ENCODE assay signal across 23 cellular contexts in the genomic region with DNA sequence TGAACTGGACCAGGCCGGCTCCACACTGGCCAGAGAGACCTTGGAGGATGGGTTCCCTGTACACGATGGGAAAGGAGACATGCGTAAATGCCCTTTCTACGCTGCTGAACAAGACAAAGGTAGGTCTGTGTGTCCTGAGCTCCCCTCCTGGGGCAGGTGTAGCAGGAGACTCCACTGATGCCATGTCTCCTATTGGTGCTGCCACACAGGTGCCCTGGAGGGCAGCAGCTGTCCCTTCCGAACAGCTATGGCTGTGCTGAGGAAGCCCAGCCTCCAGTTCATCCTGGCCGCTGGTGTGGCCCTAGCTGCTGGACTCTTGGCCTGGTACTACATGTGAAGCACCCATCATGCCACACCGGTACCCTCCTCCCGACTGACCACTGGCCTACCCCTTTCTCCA. TPM values are rescaled to one million over a fixed set of nuclear protein-coding genes. Genes with fewer than 3 reads are reported as not detected.
A peak's percentile ranks its signal among the peaks of the same experiment; 100 is the strongest.
DNase-seq lines count a peak whose midpoint lies in the region; ATAC-seq and TF ChIP-seq lines count a peak whose summit lies in the region.
"Had no signal": no experiment of that assay in that cellular context is flagged by ENCODE, and none has a peak within 500 bp of the region (broad histone marks: within the 10 kb centered on the region; RNA-seq: fewer than 3 reads in every experiment).

No MANE protein-coding gene starts in this region.

- TF ChIP-seq POLR2A in erythroblast (IDR thresholded peaks at IDR 0.05; ENCODE audit: low read length): no peak

- CTCF ChIA-PET in CD4-positive, alpha-beta T cell (lab: Charles Lee): interaction anchor here (6.0 kb wide), 1 partner anchor 32 kb away, joined by 70 read pairs; the partner anchor contains the start of gene HMOX2

- peak overlapping the region in 2 of 3 donors; percentile 67 to 100 for H3K27ac Mint-ChIP-seq in CD4-positive, CD25-positive, alpha-beta regulatory T cell
- H3K27ac Mint-ChIP-seq in CD4-positive, alpha-beta T cell: peak overlapping the region; percentile 97
- peak overlapping the region; percentile 97 for H3K27ac Mint-ChIP-seq in T-helper 17 cell
- peak overlapping the region; percentile 32 to 99 (median 48) for H3K27ac Mint-ChIP-seq in immature natural killer cell

- no peak for TF ChIP-seq CTCF in CD4-positive, alpha-beta T cell (IDR thresholded peaks at IDR 0.05)

- H3K36me3 ChIP-seq in CD4-positive, CD25-positive, alpha-beta regulatory T cell (ENCODE audit: control insufficient read depth, insufficient read depth, low read length): peaks cover 56% of the 10 kb centered on the region

- intact Hi-C loops in CD4-positive, alpha-beta T cell (cut with DNase I, micrococcal nuclease): no loop called here

- POLR2A ChIA-PET in CD4-positive, alpha-beta T cell (lab: Charles Lee): interaction anchor here (1.1 to 6.0 kb wide), 4 partner anchors 30 to 94 kb away, joined by 3 to 140 read pairs (median 24); partner anchors contain the start of genes CDIP1, HMOX2 and NMRAL1

- H3K27me3 Mint-ChIP-seq in CD4-positive, CD25-positive, alpha-beta regulatory T cell: no peaks in the 10 kb centered on the region
- H3K27me3 Mint-ChIP-seq in CD4-positive, alpha-beta T cell: no peaks in the 10 kb centered on the region
- H3K27me3 Mint-ChIP-seq in T-helper 17 cell (no peaks in the 10 kb centered on the region), immature natural killer cell (ENCODE audit: low read depth in 3 of 3) (peaks cover 0 to 12% (median 5%) of the 10 kb centered on the region in 3 donors)

- peaks cover 33% of the 10 kb centered on the region for H3K36me3 Mint-ChIP-seq in CD4-positive, CD25-positive, alpha-beta regulatory T cell
- H3K36me3 Mint-ChIP-seq in CD4-positive, alpha-beta T cell (ENCODE audit: low read depth): peaks cover 87% of the 10 kb centered on the region
- H3K36me3 Mint-ChIP-seq in T-helper 17 cell (ENCODE audit: low read depth) (peaks cover 4% of the 10 kb centered on the region), immature natural killer cell (peaks cover 16 to 41% (median 28%) of the 10 kb centered on the region in 3 donors)

- no peak for DNase-seq in CD4-positive, CD25-positive, alpha-beta regulatory T cell
- DNase-seq in CD4-positive, alpha-beta T cell: no peak
- DNase-seq in T-helper 17 cell (no peak), immature natural killer cell (no peak), NCI-H69 (lab: John Stamatoyannopoulos, UW) (no peak), erythroblast (lab: John Stamatoyannopoulos, UW) (no peak)
- DNase-seq: AML-193; Caco-2; DMS153; GDM1; GM23248; MM.1S; NCI-H1092 treated with DMSO at 0.1 percent for 48 hours; NCI-H146; NCI-H2029 treated with DMSO at 0.1 percent for 48 hours; NCI-H748 treated with DMSO at 0.1 percent for 48 hours; NK-92 treated with Interleukin-12 subunit alpha and Interleukin-12 subunit beta, amount 100 ng/mL, for 24 hours; Right ventricle myocardium superior had no signal

- no peak overlapping the region for H3K27ac ChIP-seq in CD4-positive, CD25-positive, alpha-beta regulatory T cell (ENCODE audit: insufficient read depth, low read length, poor library complexity, severe bottlenecking)
- peak overlapping the region; percentile 9 for H3K27ac ChIP-seq in CD4-positive, alpha-beta T cell (ENCODE audit: low read depth, low read length)
- H3K27ac ChIP-seq: C4-2B, GM23248 had no signal

- no peaks in the 10 kb centered on the region for H3K9me3 ChIP-seq in CD4-positive, CD25-positive, alpha-beta regulatory T cell (ENCODE audit: control insufficient read depth in 2 of 2, low read length in 2 of 2)
- no peaks in the 10 kb centered on the region for H3K9me3 ChIP-seq in CD4-positive, alpha-beta T cell (ENCODE audit: control insufficient read depth, low read length)
- no peaks in the 10 kb centered on the region for H3K9me3 ChIP-seq in T-helper 17 cell (ENCODE audit: control insufficient read depth, low read length, poor library complexity, severe bottlenecking)
- H3K9me3 ChIP-seq: Caco-2, HAP-1 had no signal

- H3K9me3 Mint-ChIP-seq in CD4-positive, CD25-positive, alpha-beta regulatory T cell: peaks cover 0 to 3% (median 0%) of the 10 kb centered on the region in 7 donors
- H3K9me3 Mint-ChIP-seq in CD4-positive, alpha-beta T cell: no peaks in the 10 kb centered on the region
- H3K9me3 Mint-ChIP-seq in immature natural killer cell: no peaks in the 10 kb centered on the region

- no peaks in the 10 kb centered on the region for H3K27me3 ChIP-seq in CD4-positive, CD25-positive, alpha-beta regulatory T cell (ENCODE audit: control insufficient read depth, insufficient read depth, low read length)
- no peaks in the 10 kb centered on the region for H3K27me3 ChIP-seq in CD4-positive, alpha-beta T cell (ENCODE audit: control insufficient read depth, insufficient read depth, low read length)

- no peak overlapping the region for H3K4me3 Mint-ChIP-seq in CD4-positive, CD25-positive, alpha-beta regulatory T cell
- H3K4me3 Mint-ChIP-seq in CD4-positive, alpha-beta T cell: no peak overlapping the region
- no peak overlapping the region for H3K4me3 Mint-ChIP-seq in T-helper 17 cell
- no peak overlapping the region for H3K4me3 Mint-ChIP-seq in immature natural killer cell

- peaks cover 16 to 64% (median 32%) of the 10 kb centered on the region in 4 donors for H3K4me1 Mint-ChIP-seq in CD4-positive, CD25-positive, alpha-beta regulatory T cell
- H3K4me1 Mint-ChIP-seq in CD4-positive, alpha-beta T cell (ENCODE audit: low read depth): peaks cover 58% of the 10 kb centered on the region
- H3K4me1 Mint-ChIP-seq in T-helper 17 cell: peaks cover 38% of the 10 kb centered on the region
- peaks cover 73 to 75% of the 10 kb centered on the region in 2 donors for H3K4me1 Mint-ChIP-seq in immature natural killer cell

- no peak overlapping the region for H3K4me3 ChIP-seq in CD4-positive, CD25-positive, alpha-beta regulatory T cell (ENCODE audit: low read depth, low read length)
- H3K4me3 ChIP-seq: GM23248, HAP-1 had no signal

- peaks cover 43% of the 10 kb centered on the region for H3K4me1 ChIP-seq in CD4-positive, CD25-positive, alpha-beta regulatory T cell (ENCODE audit: control insufficient read depth, insufficient read depth, low read length, poor library complexity, severe bottlenecking)
- H3K4me1 ChIP-seq: Caco-2, HAP-1 had no signal

- no peak for ATAC-seq in CD4-positive, CD25-positive, alpha-beta regulatory T cell (ENCODE audit: low read depth in 2 of 2)
- no peak for ATAC-seq in CD4-positive, alpha-beta T cell (ENCODE audit: poor library complexity)
- ATAC-seq in T-helper 17 cell (no peak), HG02763 (IDR thresholded peaks at IDR 0.05; ENCODE audit: unreplicated experiment) (no peak)

RNA-seq across cellular contexts. Expression of gene CDIP1, which starts 29.2 kb away (rescaled TPM):
- 29.8 TPM for total RNA-seq in CD4-positive, CD25-positive, alpha-beta regulatory T cell
- 10 to 100 TPM; 16.4 to 29.6 (median 20.8) TPM for polyA plus RNA-seq in CD4-positive, CD25-positive, alpha-beta regulatory T cell
- total RNA-seq in CD4-positive, alpha-beta T cell: 10 to 100 TPM; 19.5 to 22.4 TPM
- total RNA-seq in T-helper 17 cell: 10 to 100 TPM; 20.2 to 29.5 TPM
- polyA plus RNA-seq in immature natural killer cell: 10 to 100 TPM; 26.9 to 51.9 (median 47.8) TPM

RNA-seq across cellular contexts. Expression of gene HMOX2, which starts 33.2 kb away (rescaled TPM):
- total RNA-seq in CD4-positive, CD25-positive, alpha-beta regulatory T cell: 41.2 TPM
- polyA plus RNA-seq in CD4-positive, CD25-positive, alpha-beta regulatory T cell: 100 to 1,000 TPM; 104 to 145 (median 126) TPM
- 10 to 100 TPM; 63.4 to 66.4 TPM for total RNA-seq in CD4-positive, alpha-beta T cell
- 10 to 100 TPM; 31.9 to 58.8 TPM for total RNA-seq in T-helper 17 cell
- polyA plus RNA-seq in immature natural killer cell: 100 to 1,000 TPM; 130 to 225 (median 196) TPM

RNA-seq across cellular contexts. Expression of gene NMRAL1, which starts 35.0 kb away (rescaled TPM):
- 40.7 TPM for total RNA-seq in CD4-positive, CD25-positive, alpha-beta regulatory T cell
- polyA plus RNA-seq in CD4-positive, CD25-positive, alpha-beta regulatory T cell: 10 to 100 TPM; 45.6 to 61.7 (median 51.6) TPM
- total RNA-seq in CD4-positive, alpha-beta T cell: 10 to 100 TPM; 28.6 to 29.5 TPM
- total RNA-seq in T-helper 17 cell: 10 to 100 TPM; 40.5 to 45.4 TPM
- 10 to 100 TPM; 46.1 to 65.3 (median 60.7) TPM for polyA plus RNA-seq in immature natural killer cell

RNA-seq across cellular contexts. Expression of gene C16orf96, which starts 46.7 kb away (rescaled TPM):
- 0.17 TPM for total RNA-seq in CD4-positive, CD25-positive, alpha-beta regulatory T cell
- not detected for polyA plus RNA-seq in CD4-positive, CD25-positive, alpha-beta regulatory T cell
- total RNA-seq in CD4-positive, alpha-beta T cell: under 1 TPM; 0.27 to 0.42 TPM
- under 1 TPM; 0.08 to 0.20 TPM for total RNA-seq in T-helper 17 cell
- polyA plus RNA-seq in immature natural killer cell: not detected
- total RNA-seq: Daoy, GM23248, NCI-H460 had no signal
- polyA plus RNA-seq: GM23248 had no signal
